8 cellular contexts compared by ENCODE assay signal in the genomic region with DNA sequence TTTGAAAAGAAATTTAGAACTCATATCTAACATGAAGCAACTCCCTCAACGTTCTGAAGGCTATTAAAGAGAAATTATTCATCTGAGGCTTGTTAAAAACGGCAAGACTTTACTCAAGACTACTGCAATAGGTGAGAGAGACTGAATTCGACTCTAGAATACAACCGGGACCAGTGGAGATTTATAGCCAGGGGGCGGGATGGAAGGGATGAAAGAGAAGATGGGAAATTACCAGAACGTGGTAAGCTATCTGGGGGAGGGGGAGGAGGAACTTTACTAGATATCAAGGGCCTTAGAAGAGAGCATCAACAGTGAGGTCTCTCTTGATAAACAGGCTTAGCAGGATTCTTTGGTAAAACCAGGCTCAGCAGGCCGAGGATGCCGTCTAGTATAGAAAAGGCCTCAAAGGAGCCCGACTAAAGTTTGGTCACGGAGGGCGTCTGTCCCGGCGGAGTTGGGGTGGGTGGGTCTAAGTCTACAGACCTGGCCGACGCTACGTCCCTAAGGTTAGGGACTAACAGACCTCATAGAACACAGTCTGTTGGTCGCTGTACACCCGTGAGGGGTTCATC. TPM values are rescaled to one million over a fixed set of nuclear protein-coding genes. Genes with fewer than 3 reads are reported as not detected.
A peak's percentile ranks its signal among the peaks of the same experiment; 100 is the strongest.
DNase-seq lines count a peak whose midpoint lies in the region; ATAC-seq and TF ChIP-seq lines count a peak whose summit lies in the region.

No MANE protein-coding gene starts in this region.

- H3K27me3 ChIP-seq in SU-DHL-6 (ENCODE audit: low read length) (no peaks in the 10 kb centered on the region), gastroesophageal sphincter (no peaks in the 10 kb centered on the region)

- no peaks in the 10 kb centered on the region for H3K9me2 ChIP-seq in SU-DHL-6 (replicated peaks; ENCODE audit: insufficient read depth, low read length)

- 0 out of 2 replicates have a peak, but pooled peaks cover 15% of the 10 kb centered on the region for H3F3A ChIP-seq in SU-DHL-6 (ENCODE audit: insufficient read depth)

- TF ChIP-seq CTCF in SU-DHL-6 (IDR thresholded peaks at IDR 0.05; ENCODE audit: insufficient read depth, low read length, poor library complexity, severe bottlenecking), result no peak
- TF ChIP-seq CTCF in gastroesophageal sphincter (IDR thresholded peaks at IDR 0.05), result no peak

- no peak for TF ChIP-seq EP300 in gastroesophageal sphincter (IDR thresholded peaks at IDR 0.05)

- WGBS in gastroesophageal sphincter (ENCODE audit: low coverage in 1 of 2), 2 donors, result 6 to 7% methylated on average over 3 to 12 of the region's 18 CpGs

- H2AFZ ChIP-seq in SU-DHL-6 (ENCODE audit: low read depth, low read length, severe bottlenecking), result peak overlapping the region; percentile 75

- H3K9ac ChIP-seq in SU-DHL-6 (ENCODE audit: low read length), result peak overlapping the region; percentile 85

- H3K27ac Mint-ChIP-seq in T-helper 1 cell treated with Interleukin-12 subunit alpha and Interleukin-12 subunit beta and Interleukin-4 antibody, amounts not matched to agents 30 μg/mL and 1 μg/mL, for 36 hours, result peak overlapping the region; percentile 39

- H3K36me3 ChIP-seq in SU-DHL-6 (ENCODE audit: low read length) (0 out of 2 replicates have a peak, but pooled peaks cover 4% of the 10 kb centered on the region), gastroesophageal sphincter (no peaks in the 10 kb centered on the region)

- H3K4me1 ChIP-seq in gastroesophageal sphincter, result peaks cover 0 to 31% (median 8%) of the 10 kb centered on the region in 3 donors

- TF ChIP-seq POLR2A in gastroesophageal sphincter (IDR thresholded peaks at IDR 0.05), result no peak

- peak; percentile 30 for ATAC-seq in HG02884 (IDR thresholded peaks at IDR 0.05; ENCODE audit: unreplicated experiment)
- peak; percentile 51 for ATAC-seq in gastroesophageal sphincter

- peak overlapping the region; percentile 92 for H3K4me3 Mint-ChIP-seq in T-helper 1 cell treated with Interleukin-12 subunit alpha and Interleukin-12 subunit beta and Interleukin-4 antibody, amounts not matched to agents 30 μg/mL and 1 μg/mL, for 36 hours

- H3K27me3 Mint-ChIP-seq in T-helper 1 cell treated with Interleukin-12 subunit alpha and Interleukin-12 subunit beta and Interleukin-4 antibody, amounts not matched to agents 30 μg/mL and 1 μg/mL, for 36 hours (ENCODE audit: low read depth), result no peaks in the 10 kb centered on the region

- peaks cover 40% of the 10 kb centered on the region for H3K79me2 ChIP-seq in SU-DHL-6 (ENCODE audit: insufficient read depth, low read length)

- H3K4me1 Mint-ChIP-seq in T-helper 1 cell treated with Interleukin-12 subunit alpha and Interleukin-12 subunit beta and Interleukin-4 antibody, amounts not matched to agents 30 μg/mL and 1 μg/mL, for 36 hours (ENCODE audit: low read depth), result peaks cover 32% of the 10 kb centered on the region

- H3K36me3 Mint-ChIP-seq in T-helper 1 cell treated with Interleukin-12 subunit alpha and Interleukin-12 subunit beta and Interleukin-4 antibody, amounts not matched to agents 30 μg/mL and 1 μg/mL, for 36 hours (ENCODE audit: low read depth), result peaks cover 8% of the 10 kb centered on the region

- H3K4me3 ChIP-seq in SU-DHL-6 (ENCODE audit: insufficient read depth, low read length, poor library complexity, severe bottlenecking), result peak overlapping the region; percentile 59
- H3K4me3 ChIP-seq in gastroesophageal sphincter, result peak overlapping the region; percentile 78 to 96
- H3K4me3 ChIP-seq in skeletal muscle cell (ENCODE audit: low read depth, low read length), result peak overlapping the region; percentile 62

- DNase-seq in T-helper 1 cell (no peak), skeletal muscle cell (ENCODE audit: low read depth) (no peak), NCI-H2107 treated with DMSO at 0.1 percent for 48 hours (lab: John Stamatoyannopoulos, UW; ENCODE audit: unreplicated experiment) (no peak), SK-N-DZ (ENCODE audit: low spot score) (no peak)

- peak overlapping the region; percentile 97 for H3K4me2 ChIP-seq in SU-DHL-6 (ENCODE audit: low read depth, low read length, poor library complexity, severe bottlenecking)

- H3K27ac ChIP-seq in SU-DHL-6 (ENCODE audit: low read depth, low read length) (no peak overlapping the region), gastroesophageal sphincter (peak overlapping the region; percentile 75 to 94 (median 94))

- H3K9me3 ChIP-seq in SU-DHL-6 (ENCODE audit: insufficient read depth, low read length) (no peaks in the 10 kb centered on the region), gastroesophageal sphincter (no peaks in the 10 kb centered on the region)

- H3K9me3 Mint-ChIP-seq in T-helper 1 cell treated with Interleukin-12 subunit alpha and Interleukin-12 subunit beta and Interleukin-4 antibody, amounts not matched to agents 30 μg/mL and 1 μg/mL, for 36 hours, result no peaks in the 10 kb centered on the region

- no peaks in the 10 kb centered on the region for H4K20me1 ChIP-seq in SU-DHL-6 (ENCODE audit: low read depth, low read length)

RNA-seq across cellular contexts. Expression of a gene that starts 0.6 kb away (rescaled TPM):
- total RNA-seq in gastroesophageal sphincter, result 10 to 100 TPM in 2 of 4 donors, 1 to 10 TPM in 2; 4.6 to 10.5 (median 8.5) TPM
- 5.3 and 6.3 TPM in 2 replicates for polyA plus RNA-seq in SK-N-DZ (2014; cell fraction: cytosol; rRNA removed)
- 2.6 and 2.9 TPM in 2 replicates for polyA plus RNA-seq in SK-N-DZ (2014; cell fraction: nucleus; rRNA removed)

RNA-seq across cellular contexts. Expression of a gene that starts 46.8 kb away (rescaled TPM):
- total RNA-seq in gastroesophageal sphincter, result 100 to 1,000 TPM; 106 to 149 (median 136) TPM
- 0.01 and 0.02 TPM in 2 replicates for polyA plus RNA-seq in SK-N-DZ (2014; cell fraction: cytosol; rRNA removed)
- 0.08 TPM in 1 of 2 replicates, not detected in the other for polyA plus RNA-seq in SK-N-DZ (2014; cell fraction: nucleus; rRNA removed)

RNA-seq across cellular contexts. Expression of a gene that starts 59.1 kb away (rescaled TPM):
- total RNA-seq in gastroesophageal sphincter, result not detected
- 0.43 and 0.67 TPM in 2 replicates for polyA plus RNA-seq in SK-N-DZ (2014; cell fraction: cytosol; rRNA removed)
- 0.22 and 0.47 TPM in 2 replicates for polyA plus RNA-seq in SK-N-DZ (2014; cell fraction: nucleus; rRNA removed)
